2 cellular contexts compared by ENCODE assay signal in the genomic region with DNA sequence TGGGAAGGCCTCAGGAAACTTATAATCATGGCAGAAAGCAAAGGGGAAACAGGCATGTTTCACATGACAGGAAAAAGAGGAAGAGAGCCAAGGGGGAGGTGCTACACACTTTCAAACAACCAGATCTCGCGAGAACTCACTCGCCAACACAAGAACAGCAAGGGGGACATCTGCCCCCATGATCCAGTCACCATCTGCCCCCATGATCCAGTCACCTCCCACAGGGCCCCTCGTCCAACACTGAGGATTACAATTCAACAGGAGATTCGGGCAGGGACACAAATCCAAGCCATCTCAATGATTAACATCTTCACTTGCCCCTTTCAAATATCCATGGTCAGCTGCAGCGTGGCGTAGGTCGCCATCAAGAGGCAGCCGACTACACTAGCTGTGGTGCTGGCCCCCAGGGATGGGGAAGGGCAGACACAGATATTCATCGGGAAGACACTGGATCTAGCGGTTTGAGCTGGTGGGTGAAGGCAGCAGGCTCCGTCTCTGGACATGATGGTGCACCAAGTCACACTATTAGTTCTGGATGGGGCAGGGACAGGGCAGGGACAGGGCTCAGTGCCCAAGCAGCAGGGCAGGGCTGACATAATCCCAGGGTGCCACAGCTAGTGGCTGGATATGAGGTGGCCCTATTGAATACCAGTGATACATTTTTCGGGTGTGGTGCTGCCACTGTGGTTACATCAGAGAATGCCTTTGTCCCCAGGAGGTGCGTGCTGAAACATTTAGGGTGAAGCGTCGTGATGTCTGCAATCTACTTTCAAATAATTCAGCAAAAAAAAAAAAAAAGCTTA.
TF ChIP-seq lines count a peak whose summit lies in the region.

No MANE protein-coding gene starts in this region.

TF ChIP-seq in HEK293, 187 proteins besides CTCF, POLR2A, EP300 and RAD21:
- TF ChIP-seq ZNF175 (tag by site-specific recombination; IDR thresholded peaks at IDR 0.05) = no peak
- TF ChIP-seq ZNF660 (tag by site-specific recombination; IDR thresholded peaks at IDR 0.05) = no peak
- no peak for TF ChIP-seq ZNF366 (tag by site-specific recombination; conservative IDR thresholded peaks at IDR 0.05)
- TF ChIP-seq ZBTB6 (tag by site-specific recombination; IDR thresholded peaks at IDR 0.05) = no peak
- no peak for TF ChIP-seq ZNF140 (tag by site-specific recombination; IDR thresholded peaks at IDR 0.05)
- no peak for TF ChIP-seq ZNF10 (tag by site-specific recombination; IDR thresholded peaks at IDR 0.05)
- no peak for TF ChIP-seq ZXDB (tag by site-specific recombination; IDR thresholded peaks at IDR 0.05)
- TF ChIP-seq ZNF585B (tag by site-specific recombination; IDR thresholded peaks at IDR 0.05) = no peak
- TF ChIP-seq ZNF639 (tag by site-specific recombination; IDR thresholded peaks at IDR 0.05) = no peak
- no peak for TF ChIP-seq ZSCAN23 (tag by site-specific recombination; IDR thresholded peaks at IDR 0.05)
- no peak for TF ChIP-seq KLF7 (tag by site-specific recombination; IDR thresholded peaks at IDR 0.05; ENCODE audit: borderline replicate concordance)
- no peak for TF ChIP-seq ZNF16 (tag by site-specific recombination; IDR thresholded peaks at IDR 0.05; ENCODE audit: low read depth)
- no peak for TF ChIP-seq SP2 (tag by site-specific recombination; IDR thresholded peaks at IDR 0.05)
- no peak for TF ChIP-seq ZNF791 (tag by site-specific recombination; IDR thresholded peaks at IDR 0.05)
- no peak for TF ChIP-seq ZNF555 (tag by site-specific recombination; conservative IDR thresholded peaks at IDR 0.05)
- TF ChIP-seq, protein P1, sequence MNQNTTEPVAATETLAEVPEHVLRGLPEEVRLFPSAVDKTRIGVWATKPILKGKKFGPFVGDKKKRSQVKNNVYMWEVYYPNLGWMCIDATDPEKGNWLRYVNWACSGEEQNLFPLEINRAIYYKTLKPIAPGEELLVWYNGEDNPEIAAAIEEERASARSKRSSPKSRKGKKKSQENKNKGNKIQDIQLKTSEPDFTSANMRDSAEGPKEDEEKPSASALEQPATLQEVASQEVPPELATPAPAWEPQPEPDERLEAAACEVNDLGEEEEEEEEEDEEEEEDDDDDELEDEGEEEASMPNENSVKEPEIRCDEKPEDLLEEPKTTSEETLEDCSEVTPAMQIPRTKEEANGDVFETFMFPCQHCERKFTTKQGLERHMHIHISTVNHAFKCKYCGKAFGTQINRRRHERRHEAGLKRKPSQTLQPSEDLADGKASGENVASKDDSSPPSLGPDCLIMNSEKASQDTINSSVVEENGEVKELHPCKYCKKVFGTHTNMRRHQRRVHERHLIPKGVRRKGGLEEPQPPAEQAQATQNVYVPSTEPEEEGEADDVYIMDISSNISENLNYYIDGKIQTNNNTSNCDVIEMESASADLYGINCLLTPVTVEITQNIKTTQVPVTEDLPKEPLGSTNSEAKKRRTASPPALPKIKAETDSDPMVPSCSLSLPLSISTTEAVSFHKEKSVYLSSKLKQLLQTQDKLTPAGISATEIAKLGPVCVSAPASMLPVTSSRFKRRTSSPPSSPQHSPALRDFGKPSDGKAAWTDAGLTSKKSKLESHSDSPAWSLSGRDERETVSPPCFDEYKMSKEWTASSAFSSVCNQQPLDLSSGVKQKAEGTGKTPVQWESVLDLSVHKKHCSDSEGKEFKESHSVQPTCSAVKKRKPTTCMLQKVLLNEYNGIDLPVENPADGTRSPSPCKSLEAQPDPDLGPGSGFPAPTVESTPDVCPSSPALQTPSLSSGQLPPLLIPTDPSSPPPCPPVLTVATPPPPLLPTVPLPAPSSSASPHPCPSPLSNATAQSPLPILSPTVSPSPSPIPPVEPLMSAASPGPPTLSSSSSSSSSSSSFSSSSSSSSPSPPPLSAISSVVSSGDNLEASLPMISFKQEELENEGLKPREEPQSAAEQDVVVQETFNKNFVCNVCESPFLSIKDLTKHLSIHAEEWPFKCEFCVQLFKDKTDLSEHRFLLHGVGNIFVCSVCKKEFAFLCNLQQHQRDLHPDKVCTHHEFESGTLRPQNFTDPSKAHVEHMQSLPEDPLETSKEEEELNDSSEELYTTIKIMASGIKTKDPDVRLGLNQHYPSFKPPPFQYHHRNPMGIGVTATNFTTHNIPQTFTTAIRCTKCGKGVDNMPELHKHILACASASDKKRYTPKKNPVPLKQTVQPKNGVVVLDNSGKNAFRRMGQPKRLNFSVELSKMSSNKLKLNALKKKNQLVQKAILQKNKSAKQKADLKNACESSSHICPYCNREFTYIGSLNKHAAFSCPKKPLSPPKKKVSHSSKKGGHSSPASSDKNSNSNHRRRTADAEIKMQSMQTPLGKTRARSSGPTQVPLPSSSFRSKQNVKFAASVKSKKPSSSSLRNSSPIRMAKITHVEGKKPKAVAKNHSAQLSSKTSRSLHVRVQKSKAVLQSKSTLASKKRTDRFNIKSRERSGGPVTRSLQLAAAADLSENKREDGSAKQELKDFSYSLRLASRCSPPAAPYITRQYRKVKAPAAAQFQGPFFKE (tag by site-specific recombination; IDR thresholded peaks at IDR 0.05; ENCODE audit: borderline replicate concordance) = no peak
- TF ChIP-seq ZNF23 (tag by site-specific recombination; IDR thresholded peaks at IDR 0.05; ENCODE audit: borderline replicate concordance) = no peak

TF ChIP-seq in H1, 55 proteins besides CTCF, POLR2A, EP300 and RAD21:
- TF ChIP-seq TBP (IDR thresholded peaks at IDR 0.05; ENCODE audit: low read depth, low read length) (0 out of 2 replicates have a peak, but pooled peaks have one; percentile 13), GTF2F1 (IDR thresholded peaks at IDR 0.05; ENCODE audit: borderline replicate concordance, low read depth, low read length) (no peak), YY1 (IDR thresholded peaks at IDR 0.05; ENCODE audit: low read depth, low read length) (peak; percentile 41; the same call in 1 of the 2 replicates), JUN (IDR thresholded peaks at IDR 0.05; ENCODE audit: low read depth, low read length) (no peak), SIRT6 (IDR thresholded peaks at IDR 0.05; ENCODE audit: low read length) (no peak), PHF8 (conservative IDR thresholded peaks at IDR 0.05; ENCODE audit: low read depth, low read length) (no peak), BACH1 (IDR thresholded peaks at IDR 0.05; ENCODE audit: low read length) (no peak), RBBP5 (IDR thresholded peaks at IDR 0.05; ENCODE audit: borderline replicate concordance, low read depth, low read length) (0 out of 2 replicates have a peak, but pooled peaks have one; percentile 10), FOSL1 (IDR thresholded peaks at IDR 0.05; ENCODE audit: insufficient read depth, low read depth, low read length) (no peak), BRCA1 (IDR thresholded peaks at IDR 0.05; ENCODE audit: low read depth, low read length) (peak; percentile 76), CHD2 (IDR thresholded peaks at IDR 0.05; ENCODE audit: low read length) (peak; percentile 93), CHD1 (IDR thresholded peaks at IDR 0.05; ENCODE audit: low read depth, low read length) (no peak), KDM4A (IDR thresholded peaks at IDR 0.05; ENCODE audit: low read depth, low read length, severe bottlenecking) (peak; percentile 20)
- TF ChIP-seq, protein P2, sequence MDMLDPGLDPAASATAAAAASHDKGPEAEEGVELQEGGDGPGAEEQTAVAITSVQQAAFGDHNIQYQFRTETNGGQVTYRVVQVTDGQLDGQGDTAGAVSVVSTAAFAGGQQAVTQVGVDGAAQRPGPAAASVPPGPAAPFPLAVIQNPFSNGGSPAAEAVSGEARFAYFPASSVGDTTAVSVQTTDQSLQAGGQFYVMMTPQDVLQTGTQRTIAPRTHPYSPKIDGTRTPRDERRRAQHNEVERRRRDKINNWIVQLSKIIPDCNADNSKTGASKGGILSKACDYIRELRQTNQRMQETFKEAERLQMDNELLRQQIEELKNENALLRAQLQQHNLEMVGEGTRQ (IDR thresholded peaks at IDR 0.05; ENCODE audit: low read length) = no peak
